ENCODE assay signal across 26 cellular contexts in the genomic region with DNA sequence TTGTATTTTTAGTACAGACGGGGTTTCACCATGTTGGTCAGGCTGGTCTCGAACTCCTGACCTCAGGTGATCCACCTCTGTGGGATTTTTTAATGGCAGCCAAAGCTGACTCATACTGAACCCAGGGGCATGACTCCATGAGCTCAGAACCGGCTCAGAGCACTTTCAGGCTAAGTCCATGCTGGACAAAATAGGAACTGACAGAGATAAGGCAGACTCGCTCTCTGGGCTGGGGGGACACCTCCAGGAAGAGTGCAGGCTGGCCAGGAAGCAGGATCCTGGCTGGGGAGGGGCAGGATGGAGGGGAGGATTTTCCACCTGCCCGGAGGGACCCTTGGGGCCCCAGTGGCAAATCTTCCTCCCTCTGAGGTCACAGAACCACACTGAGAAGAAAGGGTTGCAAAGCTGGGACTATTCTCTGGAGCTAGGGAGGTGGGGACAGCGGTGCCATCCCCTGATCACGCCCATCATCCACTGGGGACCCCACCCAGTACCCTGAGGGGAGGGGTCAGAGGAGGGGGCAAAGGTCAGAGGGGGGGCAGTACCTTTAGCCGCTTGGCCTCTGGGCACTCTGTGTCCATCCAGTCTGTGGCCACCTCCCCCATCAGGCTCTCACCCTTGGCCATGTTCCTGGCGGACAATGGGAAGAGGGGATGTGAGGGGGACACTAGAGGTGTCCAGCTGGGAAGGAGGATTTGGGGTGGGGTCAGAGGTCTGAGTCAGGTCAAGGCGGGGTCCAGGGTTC.
"Had no signal": no experiment of that assay in that cellular context is flagged by ENCODE, and none has a peak within 500 bp of the region (broad histone marks: within the 10 kb centered on the region; RNA-seq: fewer than 3 reads in every experiment).

No MANE protein-coding gene starts in this region.

- H3K27me3 ChIP-seq: esophagus squamous epithelium, testis, transverse colon, uterus had no signal

- H3K4me1 ChIP-seq: esophagus squamous epithelium, gastroesophageal sphincter, left ventricle myocardium inferior, lower lobe of right lung, psoas muscle, spleen, testis, transverse colon, uterus had no signal

- H3K27me3 Mint-ChIP-seq: stimulated activated naive CD8-positive, alpha-beta T cell treated with anti-CD3 and anti-CD28 coated beads, Interleukin-15, amount 100 ng/mL, for 72 hours had no signal

- H3K4me1 Mint-ChIP-seq: memory B cell; mesothelial cell of epicardium; natural killer cell; stimulated activated naive CD8-positive, alpha-beta T cell treated with anti-CD3 and anti-CD28 coated beads, Interleukin-15, amount 100 ng/mL, for 72 hours had no signal

- H3K9me3 Mint-ChIP-seq: effector memory CD8-positive, alpha-beta T cell; natural killer cell had no signal

- H3K4me3 Mint-ChIP-seq: dendritic cell treated with granulocyte-macrophage colony-stimulating factor and Interleukin-4, amounts not matched to agents 40 ng/mL and 50 ng/mL, for 4 days; effector memory CD8-positive, alpha-beta T cell; memory B cell; mesothelial cell of epicardium; natural killer cell; stimulated activated naive B cell treated with anti-CD40 and anti-IgM and Interleukin-4, amounts not matched to agents 10 μg/mL and 1 μg/mL and 100 μg/mL, for 72 hours; stimulated activated naive CD8-positive, alpha-beta T cell treated with anti-CD3 and anti-CD28 coated beads, Interleukin-15, amount 100 ng/mL, for 72 hours had no signal

- ATAC-seq: effector memory CD8-positive, alpha-beta T cell; gastroesophageal sphincter; left cardiac atrium; natural killer cell; psoas muscle; sciatic nerve; stimulated activated naive B cell treated with anti-CD40 and anti-IgM and Interleukin-4, amounts not matched to agents 10 μg/mL and 1 μg/mL and 100 μg/mL, for 72 hours; stimulated activated naive CD8-positive, alpha-beta T cell treated with anti-CD3 and anti-CD28 coated beads, Interleukin-15, amount 100 ng/mL, for 72 hours had no signal

- H3K4me3 ChIP-seq: esophagus squamous epithelium, gastroesophageal sphincter, left ventricle myocardium inferior, lower lobe of right lung, psoas muscle, spleen, testis, transverse colon, uterus had no signal

- H3K9me3 ChIP-seq: testis had no signal

- H3K27ac ChIP-seq: epithelial cell of prostate, esophagus squamous epithelium, gastroesophageal sphincter, left ventricle myocardium inferior, lower lobe of right lung, psoas muscle, spleen, testis, transverse colon, uterus had no signal

- H3K36me3 Mint-ChIP-seq: natural killer cell had no signal

- H3K36me3 ChIP-seq: transverse colon, uterus had no signal

- DNase-seq: effector memory CD8-positive, alpha-beta T cell; esophagus squamous epithelium; foreskin fibroblast; glutamatergic neuron; kidney; left cardiac atrium; left ventricle myocardium inferior; lower lobe of right lung; natural killer cell; psoas muscle; retina; spleen; stimulated activated CD4-positive, alpha-beta T cell treated with anti-CD3 and anti-CD28 coated beads, Interleukin-15, amount 100 ng/mL, for 24 hours; stimulated activated CD4-positive, alpha-beta T cell treated with anti-CD3 and anti-CD28 coated beads, Interleukin-1b, Interleukin-23, amount 100 ng/mL, for 48 hours; stimulated activated CD4-positive, alpha-beta T cell treated with anti-CD3 and anti-CD28 coated beads, Interleukin-4, amount 100 ng/mL, for 4 hours; stimulated activated naive B cell treated with anti-CD40 and anti-IgM and Interleukin-4, amounts not matched to agents 10 μg/mL and 1 μg/mL and 100 μg/mL, for 72 hours; stimulated activated naive CD8-positive, alpha-beta T cell treated with anti-CD3 and anti-CD28 coated beads, Interleukin-15, amount 100 ng/mL, for 72 hours; testis; transverse colon; uterus had no signal

- H3K27ac Mint-ChIP-seq: dendritic cell treated with granulocyte-macrophage colony-stimulating factor and Interleukin-4, amounts not matched to agents 40 ng/mL and 50 ng/mL, for 4 days; effector memory CD8-positive, alpha-beta T cell; memory B cell; mesothelial cell of epicardium; natural killer cell; stimulated activated naive B cell treated with anti-CD40 and anti-IgM and Interleukin-4, amounts not matched to agents 10 μg/mL and 1 μg/mL and 100 μg/mL, for 72 hours; stimulated activated naive CD8-positive, alpha-beta T cell treated with anti-CD3 and anti-CD28 coated beads, Interleukin-15, amount 100 ng/mL, for 72 hours had no signal
